Comparison of ENCODE assay signal across 11 cellular contexts in genomic region chr12:461425-461824, GRCh38. TPM values are rescaled to one million over a fixed set of nuclear protein-coding genes. Genes with fewer than 3 reads are reported as not detected.
A peak's percentile ranks its signal among the peaks of the same experiment; 100 is the strongest.
DNase-seq lines count a peak whose midpoint lies in the region; ATAC-seq, FAIRE-seq and TF ChIP-seq lines count a peak whose summit lies in the region.
"Had no signal": no experiment of that assay in that cellular context is flagged by ENCODE, and none has a peak within 500 bp of the region (broad histone marks: within the 10 kb centered on the region; RNA-seq: fewer than 3 reads in every experiment).

No MANE protein-coding gene starts in this region.

- no peaks in the 10 kb centered on the region for H3K79me2 ChIP-seq in SK-N-SH (ENCODE audit: insufficient read depth)

- H2AFZ ChIP-seq in SK-N-SH (ENCODE audit: low read depth), result no peak overlapping the region

- H3K9me2 ChIP-seq in SK-N-SH, result no peaks in the 10 kb centered on the region

- H3K27me3 Mint-ChIP-seq in activated CD4-positive, alpha-beta T cell treated with anti-CD3 and anti-CD28 coated beads, Interleukin-2, amount 10 ng/mL, durations not matched to agents 7 days and 5 days, result peaks cover 69% of the 10 kb centered on the region
- peaks cover 3 to 22% of the 10 kb centered on the region in 2 donors for H3K27me3 Mint-ChIP-seq in T-cell

- H3K27ac ChIP-seq in right cardiac atrium (ENCODE audit: low read length), result peak overlapping the region; percentile 39
- H3K27ac ChIP-seq in small intestine (ENCODE audit: low read depth in 1 of 2, low read length in 1 of 2), result no peak overlapping the region
- no peak overlapping the region for H3K27ac ChIP-seq in SK-N-SH (ENCODE audit: low read depth in 2 of 2, low read length in 1 of 2)
- H3K27ac ChIP-seq: esophagus muscularis mucosa had no signal

- ATAC-seq in T-cell (replicated peaks in 1 of 4) (no peak), right cardiac atrium (no peak), HG02759 (IDR thresholded peaks at IDR 0.05; ENCODE audit: unreplicated experiment) (no peak)

- no peak overlapping the region for H3K27ac Mint-ChIP-seq in activated CD4-positive, alpha-beta T cell treated with anti-CD3 and anti-CD28 coated beads, Interleukin-2, amount 10 ng/mL, durations not matched to agents 7 days and 5 days
- peak overlapping the region in 1 of 2 donors; percentile 62 for H3K27ac Mint-ChIP-seq in T-cell

- H3K9me3 Mint-ChIP-seq in activated CD4-positive, alpha-beta T cell treated with anti-CD3 and anti-CD28 coated beads, Interleukin-2, amount 10 ng/mL, durations not matched to agents 7 days and 5 days, result no peaks in the 10 kb centered on the region
- H3K9me3 Mint-ChIP-seq in T-cell, result no peaks in the 10 kb centered on the region

- POLR2A ChIA-PET in activated CD4-positive, alpha-beta T cell treated with anti-CD3 and anti-CD28 coated beads, Interleukin-2, amount 10 ng/mL, durations not matched to agents 7 days and 5 days (lab: Charles Lee), result no interaction called here
- POLR2A ChIA-PET in T-cell (lab: Charles Lee), result interaction anchor here in 1 of 2 donors (1.0 kb wide), 1 partner anchor 98 kb away, joined by 3 read pairs; no protein-coding TSS in a partner anchor
- POLR2A ChIA-PET in SK-N-SH (lab: Yijun Ruan, JAX), result no interaction called here

- H3F3A ChIP-seq in SK-N-SH (replicated peaks; ENCODE audit: insufficient read depth), result no peaks in the 10 kb centered on the region

- 51% methylated on average over 13 of the region's 13 CpGs for WGBS in right cardiac atrium
- WGBS in small intestine, 3 donors, result 18 to 65% (median 45%) methylated on average over 13 of the region's 13 CpGs
- WGBS in SK-N-SH (ENCODE audit: low lambda C conversion rate), result 94% methylated on average over 13 of the region's 13 CpGs

- no peaks in the 10 kb centered on the region for H4K20me1 ChIP-seq in SK-N-SH (ENCODE audit: insufficient read depth)

- H3K4me1 ChIP-seq in right cardiac atrium (ENCODE audit: control insufficient read depth, insufficient read depth, low read length) (peaks cover 2% of the 10 kb centered on the region), small intestine (ENCODE audit: control insufficient read depth in 2 of 2, insufficient read depth in 1 of 2, low read depth in 1 of 2, low read length in 1 of 2) (peaks cover 0 to 4% of the 10 kb centered on the region in 2 donors), SK-N-SH (ENCODE audit: control insufficient read depth in 1 of 2, insufficient read depth in 2 of 2, low read depth in 1 of 2, low read length in 1 of 2) (peaks cover 0 to 5% of the 10 kb centered on the region in 2 experiments; a peak in 1 of 4 replicates)

- peak overlapping the region; percentile 74 for H3K4me3 Mint-ChIP-seq in activated CD4-positive, alpha-beta T cell treated with anti-CD3 and anti-CD28 coated beads, Interleukin-2, amount 10 ng/mL, durations not matched to agents 7 days and 5 days
- H3K4me3 Mint-ChIP-seq in T-cell, result peak overlapping the region; percentile 72 to 93 (median 83)

- peak overlapping the region; percentile 94 for H3K4me3 ChIP-seq in right cardiac atrium (ENCODE audit: low read length)
- no peak overlapping the region for H3K4me3 ChIP-seq in small intestine (ENCODE audit: low read depth in 1 of 2, low read length in 2 of 2)
- no peak overlapping the region for H3K4me3 ChIP-seq in SK-N-SH (ENCODE audit: low read depth in 2 of 2, low read length in 1 of 2)

- TF ChIP-seq RAD21 in SK-N-SH (IDR thresholded peaks at IDR 0.05; ENCODE audit: low read length), result no peak

- no peak for DNase-seq in activated CD4-positive, alpha-beta T cell treated with anti-CD3 and anti-CD28 coated beads, Interleukin-2, amount 10 ng/mL, durations not matched to agents 7 days and 5 days
- no peak for DNase-seq in activated CD4-positive, alpha-beta T cell treated with anti-CD3 and anti-CD28 coated beads, Interleukin-2, amount 50 U/mL, for 48 hours
- DNase-seq in T-cell, result no peak
- DNase-seq in right cardiac atrium, result no peak
- peak; percentile 65 for DNase-seq in small intestine
- no peak for DNase-seq in DMS79 treated with DMSO at 0.1 percent for 48 hours (lab: John Stamatoyannopoulos, UW)
- no peak for DNase-seq in SK-N-SH
- DNase-seq: kidney glomerular epithelial cell, NCI-H1694 treated with DMSO at 0.1 percent for 48 hours had no signal

- no peak overlapping the region for H3K4me2 ChIP-seq in SK-N-SH

- intact Hi-C loops in right cardiac atrium (cut with DNase I), result no loop called here

- peaks cover 12% of the 10 kb centered on the region for H3K4me1 Mint-ChIP-seq in activated CD4-positive, alpha-beta T cell treated with anti-CD3 and anti-CD28 coated beads, Interleukin-2, amount 10 ng/mL, durations not matched to agents 7 days and 5 days
- H3K4me1 Mint-ChIP-seq in T-cell, result peaks cover 12 to 27% (median 23%) of the 10 kb centered on the region in 3 donors

- no peaks in the 10 kb centered on the region for H3K36me3 Mint-ChIP-seq in activated CD4-positive, alpha-beta T cell treated with anti-CD3 and anti-CD28 coated beads, Interleukin-2, amount 10 ng/mL, durations not matched to agents 7 days and 5 days (ENCODE audit: low read depth)
- H3K36me3 Mint-ChIP-seq in T-cell, result no peaks in the 10 kb centered on the region

- no peak for TF ChIP-seq EP300 in SK-N-SH (IDR thresholded peaks at IDR 0.05; ENCODE audit: borderline replicate concordance in 1 of 2, low read depth in 1 of 2, low read length in 1 of 2)

- H3K27me3 ChIP-seq in right cardiac atrium (ENCODE audit: control insufficient read depth, insufficient read depth) (no peaks in the 10 kb centered on the region), small intestine (ENCODE audit: control insufficient read depth in 2 of 2, insufficient read depth in 2 of 2, low read length in 2 of 2) (peaks cover 3 to 6% of the 10 kb centered on the region in 2 donors), SK-N-SH (ENCODE audit: insufficient read depth) (peaks cover 34% of the 10 kb centered on the region)

- H3K9me3 ChIP-seq in right cardiac atrium (ENCODE audit: control insufficient read depth, low read length) (no peaks in the 10 kb centered on the region), small intestine (ENCODE audit: control insufficient read depth, low read depth) (no peaks in the 10 kb centered on the region), SK-N-SH (no peaks in the 10 kb centered on the region)
- H3K9me3 ChIP-seq: esophagus muscularis mucosa had no signal

- CTCF ChIA-PET in activated CD4-positive, alpha-beta T cell treated with anti-CD3 and anti-CD28 coated beads, Interleukin-2, amount 10 ng/mL, durations not matched to agents 7 days and 5 days (lab: Charles Lee), result interaction anchor here (1.0 to 3.8 kb wide), 3 partner anchors 8 to 86 kb away, joined by 5 to 44 read pairs (median 5); no protein-coding TSS in a partner anchor
- CTCF ChIA-PET in T-cell (lab: Charles Lee) (interaction anchor here in 1 of 2 donors (0.5 kb wide), 1 partner anchor 33 kb away, joined by 3 read pairs; no protein-coding TSS in a partner anchor), SK-N-SH (lab: Yijun Ruan, JAX) (interaction anchor here (0.7 to 3.1 kb wide), 5 partner anchors 8 to 109 kb away, joined by 3 to 18 read pairs (median 12); no protein-coding TSS in a partner anchor)

- no peak for FAIRE-seq in small intestine (lab: Jason Lieb, UNC)

- no peak for TF ChIP-seq CTCF in SK-N-SH (IDR thresholded peaks at IDR 0.05)

- no peaks in the 10 kb centered on the region for H3K36me3 ChIP-seq in small intestine (ENCODE audit: control insufficient read depth in 2 of 2, insufficient read depth in 2 of 2, low read length in 2 of 2)
- H3K36me3 ChIP-seq in SK-N-SH (replicated peaks in 1 of 2; ENCODE audit: control insufficient read depth in 1 of 2, insufficient read depth in 2 of 2, low read length in 1 of 2), result no peaks in the 10 kb centered on the region
- H3K36me3 ChIP-seq: esophagus muscularis mucosa had no signal

- H3K9ac ChIP-seq in SK-N-SH, result no peak overlapping the region

TF ChIP-seq in SK-N-SH, 30 proteins besides CTCF, POLR2A, EP300 and RAD21:
- TF ChIP-seq TCF12 (IDR thresholded peaks at IDR 0.05) (no peak), FOXM1 (IDR thresholded peaks at IDR 0.05; ENCODE audit: low read depth) (no peak), RCOR1 (IDR thresholded peaks at IDR 0.05; ENCODE audit: low read length) (no peak), ZBTB33 (IDR thresholded peaks at IDR 0.05; ENCODE audit: borderline replicate concordance, low read depth) (no peak), MXI1 (IDR thresholded peaks at IDR 0.05; ENCODE audit: low read depth, low read length) (no peak)

RNA-seq across cellular contexts. Expression of gene B4GALNT3, which starts 1.7 kb away (rescaled TPM):
- 1 to 10 TPM; 6.1 to 7.0 TPM for total RNA-seq in activated CD4-positive, alpha-beta T cell treated with anti-CD3 and anti-CD28 coated beads, Interleukin-2, amount 10 ng/mL, durations not matched to agents 7 days and 5 days
- total RNA-seq in T-cell, result 1 to 10 TPM in 4 of 5 donors, under 1 TPM in 1; 0.70 to 3.8 (median 2.0) TPM
- 10 to 100 TPM; 22.7 to 50.2 (median 39.4) TPM for total RNA-seq in right cardiac atrium
- 27.5 TPM for polyA plus RNA-seq in right cardiac atrium
- polyA plus RNA-seq in small intestine, result 1 to 10 TPM in 1 of 3 donors, under 1 TPM in 1, not detected in 1; 0.45 to 6.6 TPM
- polyA plus RNA-seq in SK-N-SH (2012; rRNA removed), result 0.34 and 0.53 TPM in 2 replicates
- 0.24 and 0.28 TPM in 2 replicates for polyA plus RNA-seq in SK-N-SH (2012; cell fraction: cytosol; rRNA removed)
- polyA plus RNA-seq in SK-N-SH (2012; cell fraction: nucleus; rRNA removed), result 0.20 and 0.27 TPM in 2 replicates

RNA-seq across cellular contexts. Expression of gene CCDC77, which starts 60.0 kb away (rescaled TPM):
- total RNA-seq in activated CD4-positive, alpha-beta T cell treated with anti-CD3 and anti-CD28 coated beads, Interleukin-2, amount 10 ng/mL, durations not matched to agents 7 days and 5 days, result 10 to 100 TPM; 14.6 TPM
- total RNA-seq in T-cell, result 10 to 100 TPM in 3 of 5 donors, 1 to 10 TPM in 2; 9.7 to 14.6 (median 10.3) TPM
- 1 to 10 TPM; 2.9 to 4.1 (median 3.4) TPM for total RNA-seq in right cardiac atrium
- 3.1 TPM for polyA plus RNA-seq in right cardiac atrium
- 1 to 10 TPM; 3.2 to 5.2 (median 3.4) TPM for polyA plus RNA-seq in small intestine
- 5.9 and 6.4 TPM in 2 replicates for polyA plus RNA-seq in SK-N-SH (2012; rRNA removed)
- polyA plus RNA-seq in SK-N-SH (2012; cell fraction: cytosol; rRNA removed), result 6.5 and 9.3 TPM in 2 replicates
- 5.6 and 9.1 TPM in 2 replicates for polyA plus RNA-seq in SK-N-SH (2012; cell fraction: nucleus; rRNA removed)
